In genomic region chr10:124733566-124734245, GRCh38 we compare ENCODE assay signal across 9 cellular contexts.
DNase-seq lines count a peak whose midpoint lies in the region; ATAC-seq lines count a peak whose summit lies in the region.
"Had no signal": no experiment of that assay in that cellular context is flagged by ENCODE, and none has a peak within 500 bp of the region (broad histone marks: within the 10 kb centered on the region; RNA-seq: fewer than 3 reads in every experiment).

No MANE protein-coding gene starts in this region.

- H3K4me1 Mint-ChIP-seq in T-helper 2 cell treated with Interferon-gamma antibody and Interleukin-4, amounts not matched to agents 5 μg/mL and 100 μg/mL, for 36 hours (ENCODE audit: low read depth): peaks cover 44% of the 10 kb centered on the region
- peaks cover 67% of the 10 kb centered on the region for H3K4me1 Mint-ChIP-seq in memory B cell

- no peak for DNase-seq in T-helper 2 cell treated with Interferon-gamma antibody and Interleukin-4, amounts not matched to agents 5 μg/mL and 100 μg/mL, for 36 hours (ENCODE audit: low spot score)
- DNase-seq in T-helper 2 cell: no peak
- DNase-seq in memory B cell (ENCODE audit: low spot score in 2 of 2): no peak
- no peak for DNase-seq in substantia nigra (lab: John Stamatoyannopoulos, UW)
- DNase-seq in ACHN: no peak
- DNase-seq in hippocampal formation (lab: John Stamatoyannopoulos, UW): no peak

- peak overlapping the region; percentile 85 for H3K27ac Mint-ChIP-seq in T-helper 2 cell treated with Interferon-gamma antibody and Interleukin-4, amounts not matched to agents 5 μg/mL and 100 μg/mL, for 36 hours
- H3K27ac Mint-ChIP-seq in memory B cell: peak overlapping the region; percentile 98
- H3K27ac Mint-ChIP-seq: neural progenitor cell had no signal

- H3K27me3 Mint-ChIP-seq in T-helper 2 cell treated with Interferon-gamma antibody and Interleukin-4, amounts not matched to agents 5 μg/mL and 100 μg/mL, for 36 hours (ENCODE audit: low read depth): no peaks in the 10 kb centered on the region
- no peaks in the 10 kb centered on the region for H3K27me3 Mint-ChIP-seq in memory B cell

- ATAC-seq in memory B cell (ENCODE audit: low read depth) (no peak), HG02981 (IDR thresholded peaks at IDR 0.05; ENCODE audit: unreplicated experiment) (no peak)

- H3K27ac ChIP-seq in angular gyrus (ENCODE audit: low read depth, low read length) (peak overlapping the region; percentile 53), substantia nigra (ENCODE audit: low read depth, low read length, poor library complexity, severe bottlenecking) (peak overlapping the region; percentile 69)
- H3K27ac ChIP-seq: neural progenitor cell had no signal

- in situ Hi-C loops in ACHN (cut with HindIII; ENCODE audit: low pct_ligation_motif_present, low pct_unique_long_range_greater_than_20kb, low sequenced_read_pairs): no loop called here

- H3K9me3 Mint-ChIP-seq in T-helper 2 cell treated with Interferon-gamma antibody and Interleukin-4, amounts not matched to agents 5 μg/mL and 100 μg/mL, for 36 hours: no peaks in the 10 kb centered on the region
- no peaks in the 10 kb centered on the region for H3K9me3 Mint-ChIP-seq in memory B cell
- H3K9me3 Mint-ChIP-seq: neural progenitor cell had no signal

- H3K36me3 Mint-ChIP-seq in T-helper 2 cell treated with Interferon-gamma antibody and Interleukin-4, amounts not matched to agents 5 μg/mL and 100 μg/mL, for 36 hours (ENCODE audit: low read depth): peaks cover 26% of the 10 kb centered on the region
- peaks cover 13% of the 10 kb centered on the region for H3K36me3 Mint-ChIP-seq in memory B cell

- peak overlapping the region; percentile 72 for H3K4me3 Mint-ChIP-seq in T-helper 2 cell treated with Interferon-gamma antibody and Interleukin-4, amounts not matched to agents 5 μg/mL and 100 μg/mL, for 36 hours
- peak overlapping the region; percentile 78 for H3K4me3 Mint-ChIP-seq in memory B cell
- H3K4me3 Mint-ChIP-seq: neural progenitor cell had no signal
